In the genomic region with DNA sequence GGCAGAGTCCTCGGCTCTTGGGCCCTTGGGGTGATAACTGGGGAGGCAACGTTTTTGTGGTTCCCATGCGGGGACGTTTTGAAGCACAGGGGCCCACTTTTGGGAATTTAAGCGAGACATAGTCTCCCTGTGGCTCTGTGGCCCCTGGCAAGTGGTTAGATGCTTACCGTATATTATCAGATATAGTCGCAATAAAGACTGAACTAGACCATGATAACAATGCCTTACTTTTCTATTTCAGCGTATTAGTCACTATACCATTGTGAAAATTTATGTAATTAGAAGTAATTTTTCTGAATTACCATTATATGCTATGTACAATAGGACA, we compare ENCODE assay signal across 8 cellular contexts. TPM values are rescaled to one million over a fixed set of nuclear protein-coding genes. Genes with fewer than 3 reads are reported as not detected.
DNase-seq lines count a peak whose midpoint lies in the region; ATAC-seq and TF ChIP-seq lines count a peak whose summit lies in the region.

No MANE protein-coding gene starts in this region.

- H3K27ac ChIP-seq in effector memory CD4-positive, alpha-beta T cell (ENCODE audit: insufficient read depth, low read length, poor library complexity, severe bottlenecking) = peak overlapping the region; percentile 47
- no peak overlapping the region for H3K27ac ChIP-seq in ovary

- no peak for TF ChIP-seq CTCF in GM12865 (IDR thresholded peaks at IDR 0.05; ENCODE audit: insufficient read depth, low read depth, low read length, missing control alignments)
- TF ChIP-seq CTCF in ovary (IDR thresholded peaks at IDR 0.05) = no peak

- ATAC-seq in GM18909 (IDR thresholded peaks at IDR 0.05; ENCODE audit: poor library complexity, unreplicated experiment) (no peak), HG02588 (IDR thresholded peaks at IDR 0.05; ENCODE audit: unreplicated experiment) (no peak)

- peaks cover 9% of the 10 kb centered on the region for H3K4me1 ChIP-seq in effector memory CD4-positive, alpha-beta T cell (ENCODE audit: control insufficient read depth, insufficient read depth, low read length, poor library complexity, severe bottlenecking)
- peaks cover 2% of the 10 kb centered on the region for H3K4me1 ChIP-seq in ovary (ENCODE audit: insufficient read depth)

- no peak for TF ChIP-seq EP300 in ovary (IDR thresholded peaks at IDR 0.05)

- no peaks in the 10 kb centered on the region for H3K27me3 ChIP-seq in effector memory CD4-positive, alpha-beta T cell (replicated peaks; ENCODE audit: control insufficient read depth, insufficient read depth, low read length, poor library complexity, severe bottlenecking)
- no peaks in the 10 kb centered on the region for H3K27me3 ChIP-seq in ovary

- no peak for TF ChIP-seq POLR2A in ovary (IDR thresholded peaks at IDR 0.05)

- H3K36me3 ChIP-seq in effector memory CD4-positive, alpha-beta T cell (ENCODE audit: control insufficient read depth, insufficient read depth, low read length) = no peaks in the 10 kb centered on the region
- no peaks in the 10 kb centered on the region for H3K36me3 ChIP-seq in ovary

- H3K9me3 ChIP-seq in effector memory CD4-positive, alpha-beta T cell (ENCODE audit: control insufficient read depth, low read length) = no peaks in the 10 kb centered on the region
- no peaks in the 10 kb centered on the region for H3K9me3 ChIP-seq in ovary

- DNase-seq in GM12865 (ENCODE audit: low read depth) (no peak), ovary (no peak), GM19238 (ENCODE audit: insufficient read length, low spot score) (no peak)
- DNase-seq in Jurkat, Clone E6-1 (ENCODE audit: low read depth, low spot score) = no peak
- no peak for DNase-seq in effector memory CD4-positive, alpha-beta T cell
- DNase-seq in stimulated activated CD4-positive, alpha-beta T cell treated with anti-CD3 and anti-CD28 coated beads, Interleukin-15, amount 100 ng/mL, for 24 hours = no peak

- 1 to 2% (median 1%) methylated on average over 8 of the region's 8 CpGs for WGBS in ovary, 3 donors

- peak overlapping the region; percentile 65 for H3K4me3 ChIP-seq in GM12865 (ENCODE audit: low read depth, low read length)
- H3K4me3 ChIP-seq in Jurkat, Clone E6-1 (ENCODE audit: low read length) = peak overlapping the region; percentile 64
- H3K4me3 ChIP-seq in effector memory CD4-positive, alpha-beta T cell (ENCODE audit: insufficient read depth, low read depth, low read length, poor library complexity, severe bottlenecking) = peak overlapping the region; percentile 68
- peak overlapping the region; percentile 52 for H3K4me3 ChIP-seq in ovary

- intact Hi-C loops in ovary (cut with DNase I) = loop anchor here in 1 of 4 donors (10.0 kb wide), 1 partner anchor 701 kb away; the partner anchor contains the start of gene ATP5PO

RNA-seq across cellular contexts. Expression of gene RCAN1, which starts 0.5 kb away (rescaled TPM):
- polyA plus RNA-seq in Jurkat, Clone E6-1 (2012; ENCODE audit: insufficient read depth, insufficient read length) = 19.6 TPM
- total RNA-seq in ovary = 10 to 100 TPM in 4 of 7 donors, 1 to 10 TPM in 3; 8.7 to 13.3 (median 10.0) TPM
- 10 to 100 TPM in 1 of 2 donors, 1 to 10 TPM in 1; 8.6 to 26.7 TPM for polyA plus RNA-seq in ovary

RNA-seq across cellular contexts. Expression of gene CLIC6, which starts 53.3 kb away (rescaled TPM):
- polyA plus RNA-seq in Jurkat, Clone E6-1 (2012; ENCODE audit: insufficient read depth, insufficient read length) = 1.4 TPM
- total RNA-seq in ovary = 10 to 100 TPM in 2 of 7 donors, 1 to 10 TPM in 5; 1.0 to 12.2 (median 4.1) TPM
- polyA plus RNA-seq in ovary = 1 to 10 TPM; 5.9 to 6.8 TPM
